22 cellular contexts compared by ENCODE assay signal in genomic region chr10:6649107-6649720, GRCh38.
"Had no signal": no experiment of that assay in that cellular context is flagged by ENCODE, and none has a peak within 500 bp of the region (broad histone marks: within the 10 kb centered on the region; RNA-seq: fewer than 3 reads in every experiment).

No MANE protein-coding gene starts in this region.

- H3K4me1 ChIP-seq: body of pancreas, foreskin keratinocyte, pancreas, vagina had no signal

- H3K4me2 ChIP-seq: smooth muscle cell had no signal

- ATAC-seq: body of pancreas; effector memory CD8-positive, alpha-beta T cell; foreskin keratinocyte; natural killer cell treated with Interleukin-12 subunit alpha and Interleukin-12 subunit beta and Interleukin-15 and Interleukin-18, amount 100 ng/mL, for 72 hours; pancreas; sciatic nerve; T-cell had no signal

- H3K27me3 Mint-ChIP-seq: activated CD4-positive, alpha-beta T cell treated with anti-CD3 and anti-CD28 coated beads, Interleukin-2, amount 10 ng/mL, durations not matched to agents 24 days and 14 days had no signal

- H3K9me3 Mint-ChIP-seq: activated naive CD8-positive, alpha-beta T cell treated with anti-CD3 and anti-CD28 coated beads, Interleukin-2, amount 10 ng/mL, durations not matched to agents 7 days and 5 days; effector memory CD8-positive, alpha-beta T cell; immature natural killer cell; natural killer cell treated with Interleukin-12 subunit alpha and Interleukin-12 subunit beta and Interleukin-15 and Interleukin-18, amount 100 ng/mL, for 72 hours; T-cell had no signal

- H3K4me3 Mint-ChIP-seq: activated CD4-positive, alpha-beta T cell treated with anti-CD3 and anti-CD28 coated beads, Interleukin-2, amount 10 ng/mL, durations not matched to agents 24 days and 14 days; activated naive CD8-positive, alpha-beta T cell treated with anti-CD3 and anti-CD28 coated beads, Interleukin-2, amount 10 ng/mL, durations not matched to agents 7 days and 5 days; effector memory CD8-positive, alpha-beta T cell; immature natural killer cell; natural killer cell treated with Interleukin-12 subunit alpha and Interleukin-12 subunit beta and Interleukin-15 and Interleukin-18, amount 100 ng/mL, for 72 hours; T-cell had no signal

- H3K27me3 ChIP-seq: body of pancreas, neutrophil, vagina had no signal

- H3K36me3 ChIP-seq: neutrophil, pancreas, stomach, vagina had no signal

- H3K27ac ChIP-seq: body of pancreas, foreskin keratinocyte, neutrophil, pancreas, stomach, vagina had no signal

- DNase-seq: activated CD4-positive, alpha-beta T cell treated with anti-CD3 and anti-CD28 coated beads, Interleukin-2, amount 10 ng/mL, durations not matched to agents 24 days and 14 days; activated CD4-positive, CD25-positive, alpha-beta regulatory T cell; activated CD8-positive, alpha-beta memory T cell treated with anti-CD3 and anti-CD28 coated beads, Interleukin-2, amount 50 U/mL, for 4 hours; activated gamma-delta T cell treated with Interleukin-2 at 50 U/mL for 16 hours; activated naive CD8-positive, alpha-beta T cell treated with anti-CD3 and anti-CD28 coated beads, Interleukin-2, amount 10 ng/mL, durations not matched to agents 7 days and 5 days; activated T-cell treated with anti-CD3 and anti-CD28 coated beads, Interleukin-2, amount 50 U/mL, for 48 hours; body of pancreas; effector memory CD8-positive, alpha-beta T cell; hippocampal formation; immature natural killer cell; mesendoderm; pancreas; stimulated activated CD4-positive, alpha-beta T cell treated with anti-CD3 and anti-CD28 coated beads, Interleukin-4, amount 100 ng/mL, for 1 hour; stomach; T-cell; trophoblast cell had no signal

- FAIRE-seq: pancreas had no signal

- H3K27ac Mint-ChIP-seq: activated CD4-positive, alpha-beta T cell treated with anti-CD3 and anti-CD28 coated beads, Interleukin-2, amount 10 ng/mL, durations not matched to agents 24 days and 14 days; activated naive CD8-positive, alpha-beta T cell treated with anti-CD3 and anti-CD28 coated beads, Interleukin-2, amount 10 ng/mL, durations not matched to agents 7 days and 5 days; effector memory CD8-positive, alpha-beta T cell; immature natural killer cell; natural killer cell treated with Interleukin-12 subunit alpha and Interleukin-12 subunit beta and Interleukin-15 and Interleukin-18, amount 100 ng/mL, for 72 hours; T-cell had no signal

- H3K36me3 Mint-ChIP-seq: activated naive CD8-positive, alpha-beta T cell treated with anti-CD3 and anti-CD28 coated beads, Interleukin-2, amount 10 ng/mL, durations not matched to agents 7 days and 5 days; immature natural killer cell; natural killer cell treated with Interleukin-12 subunit alpha and Interleukin-12 subunit beta and Interleukin-15 and Interleukin-18, amount 100 ng/mL, for 72 hours; T-cell had no signal

- H3K9me3 ChIP-seq: body of pancreas, neutrophil, pancreas, stomach, vagina had no signal

- H3K4me3 ChIP-seq: body of pancreas, pancreas, smooth muscle cell, stomach, vagina had no signal
